1 cellular context compared by ENCODE assay signal in the genomic region with DNA sequence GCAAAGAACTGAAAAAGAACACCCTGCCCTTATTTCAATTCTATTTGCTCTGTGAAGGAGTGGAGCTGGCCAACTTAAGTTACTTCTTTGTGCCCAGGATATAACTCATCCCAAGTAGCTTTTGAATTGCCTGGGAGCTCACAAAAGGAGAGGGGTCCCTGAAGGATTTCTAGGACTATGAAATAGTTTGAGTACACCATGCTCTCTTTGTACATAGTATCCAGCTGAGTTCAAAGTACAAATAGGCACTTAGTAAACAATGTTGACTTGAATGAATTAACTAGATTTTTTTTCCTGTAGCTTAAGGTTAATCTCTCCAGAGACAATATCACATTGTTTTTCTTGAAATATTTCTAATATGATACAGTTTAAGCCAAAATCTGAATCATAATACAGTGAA.
A peak's percentile ranks its signal among the peaks of the same experiment; 100 is the strongest.
TF ChIP-seq lines count a peak whose summit lies in the region.

No MANE protein-coding gene starts in this region.

TF ChIP-seq in HepG2, 621 proteins besides CTCF, POLR2A, EP300 and RAD21 (continued from another document):
- TF ChIP-seq ZNF710 (CRISPR knock-in tag; IDR thresholded peaks at IDR 0.05; ENCODE audit: borderline replicate concordance) (no peak), TCF7 (IDR thresholded peaks at IDR 0.05; ENCODE audit: low read depth) (peak; percentile 30; the same call in 1 of the 2 replicates), POGZ (CRISPR knock-in tag; IDR thresholded peaks at IDR 0.05) (peak; percentile 66), PPARG (CRISPR knock-in tag; conservative IDR thresholded peaks at IDR 0.05) (peak; percentile 82), ARID3A (IDR thresholded peaks at IDR 0.05; ENCODE audit: low read depth, low read length) (peak; percentile 74), MED1 (CRISPR knock-in tag; IDR thresholded peaks at IDR 0.05) (peak; percentile 29; the same call in 1 of the 2 replicates), TARDBP (CRISPR knock-in tag; IDR thresholded peaks at IDR 0.05) (peak; percentile 66; the same call in 1 of the 2 replicates), ZBTB7B (CRISPR knock-in tag; IDR thresholded peaks at IDR 0.05) (peak; percentile 63; the same call in 1 of the 2 replicates), ZNF724P (CRISPR knock-in tag; IDR thresholded peaks at IDR 0.05; ENCODE audit: borderline replicate concordance) (no peak)
- TF ChIP-seq, protein P1, sequence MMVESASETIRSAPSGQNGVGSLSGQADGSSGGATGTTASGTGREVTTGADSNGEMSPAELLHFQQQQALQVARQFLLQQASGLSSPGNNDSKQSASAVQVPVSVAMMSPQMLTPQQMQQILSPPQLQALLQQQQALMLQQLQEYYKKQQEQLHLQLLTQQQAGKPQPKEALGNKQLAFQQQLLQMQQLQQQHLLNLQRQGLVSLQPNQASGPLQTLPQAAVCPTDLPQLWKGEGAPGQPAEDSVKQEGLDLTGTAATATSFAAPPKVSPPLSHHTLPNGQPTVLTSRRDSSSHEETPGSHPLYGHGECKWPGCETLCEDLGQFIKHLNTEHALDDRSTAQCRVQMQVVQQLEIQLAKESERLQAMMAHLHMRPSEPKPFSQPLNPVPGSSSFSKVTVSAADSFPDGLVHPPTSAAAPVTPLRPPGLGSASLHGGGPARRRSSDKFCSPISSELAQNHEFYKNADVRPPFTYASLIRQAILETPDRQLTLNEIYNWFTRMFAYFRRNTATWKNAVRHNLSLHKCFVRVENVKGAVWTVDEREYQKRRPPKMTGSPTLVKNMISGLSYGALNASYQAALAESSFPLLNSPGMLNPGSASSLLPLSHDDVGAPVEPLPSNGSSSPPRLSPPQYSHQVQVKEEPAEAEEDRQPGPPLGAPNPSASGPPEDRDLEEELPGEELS (CRISPR knock-in tag; IDR thresholded peaks at IDR 0.05) = peak; percentile 51; the same call in 1 of the 2 replicates
